In genomic region chr5:5497132-5497748, GRCh38 we compare ENCODE assay signal across 8 cellular contexts.
DNase-seq lines count a peak whose midpoint lies in the region; ATAC-seq and TF ChIP-seq lines count a peak whose summit lies in the region.

No MANE protein-coding gene starts in this region.

- TF ChIP-seq CTCF in GM13976 (IDR thresholded peaks at IDR 0.05; ENCODE audit: borderline replicate concordance, control extremely low read depth, extremely low read depth, insufficient read depth, missing control alignments): peak; percentile 49
- peak; percentile 24 for TF ChIP-seq CTCF in HL-60 (IDR thresholded peaks at IDR 0.05; ENCODE audit: insufficient read depth, low read length)
- TF ChIP-seq CTCF in body of pancreas (IDR thresholded peaks at IDR 0.05): peak in 6 of 7 experiments; percentile 9 to 44 (median 34)
- peak in 5 of 7 experiments; percentile 14 to 55 (median 42) for TF ChIP-seq CTCF in stomach (IDR thresholded peaks at IDR 0.05)

- intact Hi-C loops in body of pancreas (cut with DNase I) (no loop called here), stomach (cut with DNase I; ENCODE audit: low total_unique reads) (no loop called here)

- H3K27me3 ChIP-seq in HL-60 (ENCODE audit: insufficient read depth, poor library complexity, severe bottlenecking) (peaks cover 11% of the 10 kb centered on the region), body of pancreas (no peaks in the 10 kb centered on the region), stomach (no peaks in the 10 kb centered on the region)
- H3K27me3 ChIP-seq in effector memory CD4-positive, alpha-beta T cell (replicated peaks; ENCODE audit: control insufficient read depth, insufficient read depth, low read length, poor library complexity, severe bottlenecking): no peaks in the 10 kb centered on the region

- peak; percentile 26 for ATAC-seq in body of pancreas

- H3K27ac ChIP-seq in HL-60 (replicated peaks) (no peak overlapping the region), body of pancreas (no peak overlapping the region), stomach (no peak overlapping the region)
- no peak overlapping the region for H3K27ac ChIP-seq in effector memory CD4-positive, alpha-beta T cell (ENCODE audit: insufficient read depth, low read length, poor library complexity, severe bottlenecking)

- 33% methylated on average over 12 of the region's 12 CpGs for WGBS in body of pancreas, 2 donors
- whole genome bisulfite sequencing in stomach, 5 donors: 35 to 43% (median 37%) methylated on average over 12 of the region's 12 CpGs

- no peak for TF ChIP-seq POLR2A in body of pancreas (IDR thresholded peaks at IDR 0.05)
- TF ChIP-seq POLR2A in stomach (IDR thresholded peaks at IDR 0.05): no peak

- no peak for TF ChIP-seq EP300 in stomach (IDR thresholded peaks at IDR 0.05)

- H3K9me3 ChIP-seq in body of pancreas (no peaks in the 10 kb centered on the region), stomach (no peaks in the 10 kb centered on the region)
- no peaks in the 10 kb centered on the region for H3K9me3 ChIP-seq in effector memory CD4-positive, alpha-beta T cell (ENCODE audit: control insufficient read depth, low read length)

- peaks cover 15% of the 10 kb centered on the region for H3K4me1 ChIP-seq in body of pancreas
- peaks cover 13 to 35% (median 19%) of the 10 kb centered on the region in 4 donors for H3K4me1 ChIP-seq in stomach
- peaks cover 17% of the 10 kb centered on the region for H3K4me1 ChIP-seq in effector memory CD4-positive, alpha-beta T cell (ENCODE audit: control insufficient read depth, insufficient read depth, low read length, poor library complexity, severe bottlenecking)

- H3K4me3 ChIP-seq in HL-60 (replicated peaks; ENCODE audit: insufficient read depth, low read length): no peak overlapping the region
- no peak overlapping the region for H3K4me3 ChIP-seq in body of pancreas
- H3K4me3 ChIP-seq in stomach: no peak overlapping the region
- H3K4me3 ChIP-seq in effector memory CD4-positive, alpha-beta T cell (ENCODE audit: insufficient read depth, low read depth, low read length, poor library complexity, severe bottlenecking): no peak overlapping the region

- H3K36me3 ChIP-seq in body of pancreas (replicated peaks in 1 of 2; ENCODE audit: insufficient read depth in 1 of 2, low read depth in 2 of 2) (no peaks in the 10 kb centered on the region), stomach (no peaks in the 10 kb centered on the region)
- H3K36me3 ChIP-seq in effector memory CD4-positive, alpha-beta T cell (ENCODE audit: control insufficient read depth, insufficient read depth, low read length): no peaks in the 10 kb centered on the region

- in situ Hi-C loops in GM13976 (cut with MboI; ENCODE audit: low sequenced_read_pairs, unreplicated experiment): loop anchor here (25.0 kb wide), 2 partner anchors 390 to 1240 kb away; no protein-coding TSS in a partner anchor

- peak; percentile 88 for DNase-seq in AG20443 (ENCODE audit: low spot score)
- peak; percentile 70 for DNase-seq in GM13976 (ENCODE audit: low spot score)
- peak in 1 of 2 experiments; percentile 39 for DNase-seq in HL-60 (ENCODE audit: low read depth in 1 of 2, low spot score in 1 of 2)
- peak; percentile 80 for DNase-seq in NCI-H774 (lab: John Stamatoyannopoulos, UW)
- DNase-seq in body of pancreas: peak in 3 of 4 donors; percentile 22 to 36 (median 32)
- DNase-seq in inferior parietal cortex (ENCODE audit: extremely low spot score): peak; percentile 77
- no peak for DNase-seq in stomach
- no peak for DNase-seq in effector memory CD4-positive, alpha-beta T cell

Comparison
In these comparisons a context has a peak if more than half of its experiments do, and no peak if none do; other contexts are left out.
1. DNase-seq: peak in AG20443 (single experiment), GM13976 (single experiment), NCI-H774 (single experiment), body of pancreas (3 of 4) and inferior parietal cortex (single experiment); none in stomach (single experiment) and effector memory CD4-positive, alpha-beta T cell (0 of 3).
2. Peak in every context shown above with its lines, with median percentiles within 50 percentile points of each other: CTCF ChIP-seq.